In genomic region chr1:163197022-163197421, GRCh38 we compare ENCODE assay signal across 18 cellular contexts. TPM values are rescaled to one million over a fixed set of nuclear protein-coding genes. Genes with fewer than 3 reads are reported as not detected.
A peak's percentile ranks its signal among the peaks of the same experiment; 100 is the strongest.
DNase-seq lines count a peak whose midpoint lies in the region; ATAC-seq, FAIRE-seq and TF ChIP-seq lines count a peak whose summit lies in the region.
"Had no signal": no experiment of that assay in that cellular context is flagged by ENCODE, and none has a peak within 500 bp of the region (broad histone marks: within the 10 kb centered on the region; RNA-seq: fewer than 3 reads in every experiment).

No MANE protein-coding gene starts in this region.

- H3K14ac ChIP-seq in IMR-90 (replicated peaks; ENCODE audit: low read depth, low read length): no peak overlapping the region
- no peak overlapping the region for H3K14ac ChIP-seq in neuronal stem cell (ENCODE audit: low read length)

- H2AK9ac ChIP-seq in IMR-90 (replicated peaks; ENCODE audit: low read depth, low read length, poor library complexity): peak overlapping the region; percentile 43

- H4K5ac ChIP-seq in IMR-90 (ENCODE audit: low read depth, low read length): no peak overlapping the region

- H2BK120ac ChIP-seq in IMR-90 (ENCODE audit: low read depth, low read length) (no peak overlapping the region), neuronal stem cell (ENCODE audit: low read depth, low read length) (peak overlapping the region; percentile 5)

- no peak overlapping the region for H2AFZ ChIP-seq in IMR-90 (replicated peaks; ENCODE audit: low read length, poor library complexity)
- H2AFZ ChIP-seq in neuronal stem cell (ENCODE audit: low read length): no peak overlapping the region
- H2AFZ ChIP-seq: GM23338 had no signal

- H3K79me1 ChIP-seq in IMR-90 (ENCODE audit: low read depth in 1 of 2, low read length in 2 of 2): no peaks in the 10 kb centered on the region
- no peaks in the 10 kb centered on the region for H3K79me1 ChIP-seq in neuronal stem cell (ENCODE audit: low read depth, low read length)

- H2BK5ac ChIP-seq in IMR-90 (ENCODE audit: low read depth, low read length, poor library complexity, severe bottlenecking) (no peak overlapping the region), neuronal stem cell (ENCODE audit: low read length) (no peak overlapping the region)

- dilution Hi-C loops in IMR-90 (cut with HindIII; ENCODE audit: low sequenced_read_pairs, unreplicated experiment): no loop called here

- H3K56ac ChIP-seq in IMR-90 (ENCODE audit: extremely low read depth, insufficient read depth, low read length): no peak overlapping the region

- H2BK20ac ChIP-seq in IMR-90 (ENCODE audit: low read depth, low read length): no peak overlapping the region

- H3K23ac ChIP-seq in IMR-90 (ENCODE audit: low read depth, low read length) (no peak overlapping the region), neuronal stem cell (ENCODE audit: low read depth, low read length, poor library complexity) (no peak overlapping the region)

- no peak overlapping the region for H3K4me2 ChIP-seq in IMR-90 (ENCODE audit: low read depth, low read length)
- H3K4me2 ChIP-seq in neuronal stem cell (ENCODE audit: insufficient read depth, low read length, poor library complexity, severe bottlenecking): no peak overlapping the region
- H3K4me2 ChIP-seq: GM23338 had no signal

- 0 out of 2 replicates have a peak, but pooled peaks cover 3% of the 10 kb centered on the region for H3K9me1 ChIP-seq in IMR-90 (ENCODE audit: insufficient read depth, low read length)

- no peak for ATAC-seq in IMR-90 (ENCODE audit: low read depth)
- ATAC-seq: GM23338, PC-3 had no signal

- no peaks in the 10 kb centered on the region for H4K20me1 ChIP-seq in IMR-90 (ENCODE audit: insufficient read depth, low read length)

- H4K8ac ChIP-seq in IMR-90 (ENCODE audit: low read depth in 2 of 2, low read length in 2 of 2) (no peak overlapping the region), neuronal stem cell (ENCODE audit: low read depth, low read length) (peak overlapping the region; percentile 75)

- H3K27me3 ChIP-seq in BE2C: no peaks in the 10 kb centered on the region
- H3K27me3 ChIP-seq in IMR-90 (ENCODE audit: control insufficient read depth, insufficient read depth, low read length): no peaks in the 10 kb centered on the region
- no peaks in the 10 kb centered on the region for H3K27me3 ChIP-seq in ascending aorta
- no peaks in the 10 kb centered on the region for H3K27me3 ChIP-seq in neuronal stem cell (ENCODE audit: control insufficient read depth in 3 of 3, insufficient read depth in 3 of 3, low read depth in 1 of 3, low read length in 3 of 3)

- H3K4ac ChIP-seq in IMR-90 (ENCODE audit: low read depth, low read length): no peak overlapping the region
- H3K4ac ChIP-seq in neuronal stem cell (ENCODE audit: low read length): no peak overlapping the region

- H3K36me3 ChIP-seq in BE2C (peaks cover 53% of the 10 kb centered on the region), IMR-90 (ENCODE audit: control insufficient read depth, insufficient read depth, low read length) (no peaks in the 10 kb centered on the region), ascending aorta (no peaks in the 10 kb centered on the region), neuronal stem cell (replicated peaks in 1 of 2; ENCODE audit: control insufficient read depth in 2 of 2, insufficient read depth in 2 of 2, low read length in 2 of 2) (no peaks in the 10 kb centered on the region)

- intact Hi-C loops in IMR-90 (cut with micrococcal nuclease) (no loop called here), ascending aorta (cut with DNase I) (no loop called here)

- TF ChIP-seq CTCF in BE2C (IDR thresholded peaks at IDR 0.05; ENCODE audit: low read depth, low read length) (no peak), IMR-90 (conservative IDR thresholded peaks at IDR 0.05; ENCODE audit: low read depth, low read length) (no peak), ascending aorta (IDR thresholded peaks at IDR 0.05) (no peak), D721Med (IDR thresholded peaks at IDR 0.05; ENCODE audit: insufficient read depth, missing control alignments) (no peak)

- no peak overlapping the region for H2AK5ac ChIP-seq in IMR-90 (ENCODE audit: low read depth, low read length)
- peak overlapping the region; percentile 65 for H2AK5ac ChIP-seq in neuronal stem cell (ENCODE audit: low read depth, low read length)

- no TSS peak for BruUV-seq in IMR-90 (replicated peaks; lab: Mats Ljungman, UMichigan)

- H2BK15ac ChIP-seq in IMR-90 (ENCODE audit: low read depth, low read length): no peak overlapping the region
- no peak overlapping the region for H2BK15ac ChIP-seq in neuronal stem cell (ENCODE audit: low read length)

- H4K91ac ChIP-seq in IMR-90 (ENCODE audit: insufficient read depth, low read depth, low read length): no peak overlapping the region
- no peak overlapping the region for H4K91ac ChIP-seq in neuronal stem cell (ENCODE audit: low read depth, low read length, poor library complexity)

- H3K9ac ChIP-seq in IMR-90 (ENCODE audit: low read depth, low read length) (no peak overlapping the region), neuronal stem cell (ENCODE audit: low read depth, low read length, poor library complexity) (no peak overlapping the region)

- CTCF ChIA-PET in IMR-90 (lab: Yijun Ruan, JAX): interaction anchor here (0.7 kb wide), 1 partner anchor 102 kb away, joined by 3 read pairs; no protein-coding TSS in a partner anchor

- no peak for TF ChIP-seq RAD21 in IMR-90 (IDR thresholded peaks at IDR 0.05; ENCODE audit: low read length)

- H3K9me3 ChIP-seq in BE2C (no peaks in the 10 kb centered on the region), IMR-90 (ENCODE audit: control insufficient read depth, insufficient read depth, low read length) (no peaks in the 10 kb centered on the region), ascending aorta (no peaks in the 10 kb centered on the region), neuronal stem cell (replicated peaks in 1 of 2; ENCODE audit: control insufficient read depth in 2 of 2, insufficient read depth in 1 of 2, low read depth in 1 of 2, low read length in 2 of 2) (no peaks in the 10 kb centered on the region)

- no peak for FAIRE-seq in D721Med (lab: Jason Lieb, UNC)
- FAIRE-seq: HTR-8/SVneo had no signal

- no peak overlapping the region for H3K27ac ChIP-seq in IMR-90 (ENCODE audit: insufficient read depth, low read length)
- H3K27ac ChIP-seq in ascending aorta: peak overlapping the region; percentile 65 to 83
- no peak overlapping the region for H3K27ac ChIP-seq in neuronal stem cell (replicated peaks; ENCODE audit: low read length)
- H3K27ac ChIP-seq: HL-60, RWPE1 had no signal

- no peak overlapping the region for H2BK12ac ChIP-seq in neuronal stem cell (ENCODE audit: low read length)

- 100% methylated on average over 2 of the region's 4 CpGs; no CpG with 5 or more reads in 1 of the 2 experiments for WGBS in IMR-90 (ENCODE audit: extremely low coverage in 2 of 2, insufficient read length in 1 of 2), 2 experiments
- no CpG with 5 or more reads among the region's 4 CpGs for WGBS in neuronal stem cell (ENCODE audit: extremely low coverage in 2 of 2, insufficient read length in 2 of 2, insufficient replicate concordance in 1 of 2), 2 donors

- TF ChIP-seq POLR2A in IMR-90 (IDR thresholded peaks at IDR 0.05; ENCODE audit: low read depth, low read length): no peak

- POLR2A ChIA-PET in IMR-90 (lab: Charles Lee; ENCODE audit: unreplicated experiment): no interaction called here

- in situ Hi-C loops in IMR-90 (cut with MboI; ENCODE audit: low sequenced_read_pairs): no loop called here

- peaks cover 35% of the 10 kb centered on the region for H3K4me1 ChIP-seq in BE2C
- H3K4me1 ChIP-seq in IMR-90 (ENCODE audit: control insufficient read depth, insufficient read depth, low read length): 0 out of 2 replicates have a peak, but pooled peaks cover 2% of the 10 kb centered on the region
- H3K4me1 ChIP-seq in ascending aorta: peaks cover 0 to 27% of the 10 kb centered on the region in 2 donors
- peaks cover 1 to 2% of the 10 kb centered on the region in 2 donors for H3K4me1 ChIP-seq in neuronal stem cell (ENCODE audit: control insufficient read depth in 2 of 2, insufficient read depth in 1 of 2, low read depth in 1 of 2, low read length in 2 of 2)

- H3K4me3 ChIP-seq in BE2C (ENCODE audit: low read depth, low read length) (peak overlapping the region; percentile 92), IMR-90 (ENCODE audit: insufficient read depth, low read depth, low read length) (no peak overlapping the region), ascending aorta (peak overlapping the region; percentile 32 to 77), neuronal stem cell (ENCODE audit: low read length in 2 of 2) (no peak overlapping the region)
- H3K4me3 ChIP-seq: GM23338 had no signal

- no peak overlapping the region for H3K18ac ChIP-seq in IMR-90 (ENCODE audit: low read depth, low read length)
- H3K18ac ChIP-seq in neuronal stem cell (ENCODE audit: low read length): peak overlapping the region; percentile 21

- DNase-seq in BE2C (peak; percentile 51), IMR-90 (no peak), ascending aorta (ENCODE audit: low spot score in 2 of 2) (no peak), neuronal stem cell (ENCODE audit: low spot score) (no peak), globus pallidus (ENCODE audit: low spot score) (no peak), NCI-H345 treated with DMSO at 0.1 percent for 48 hours (lab: John Stamatoyannopoulos, UW; ENCODE audit: unreplicated experiment) (no peak), D721Med (ENCODE audit: insufficient read length, low spot score) (no peak)
- DNase-seq: COR-L47, EL, NCI-H1930, NCI-H446 treated with DMSO at 0.1 percent for 48 hours, NCI-H748 treated with DMSO at 0.1 percent for 48 hours, PC-3 had no signal

TF ChIP-seq in IMR-90, 13 proteins besides CTCF, POLR2A, EP300 and RAD21 (continues in another document):
- no peak for TF ChIP-seq ELK1 (IDR thresholded peaks at IDR 0.05; ENCODE audit: borderline replicate concordance, low read depth, low read length)
- no peak for TF ChIP-seq MAFK (IDR thresholded peaks at IDR 0.05; ENCODE audit: low read depth, low read length)
- no peak for TF ChIP-seq BHLHE40 (IDR thresholded peaks at IDR 0.05; ENCODE audit: low read depth, low read length)
- no peak for TF ChIP-seq FOS (IDR thresholded peaks at IDR 0.05; ENCODE audit: low read depth, low read length)

RNA-seq across cellular contexts. Expression of gene RGS5, which starts 5.7 kb away (rescaled TPM):
- polyA plus RNA-seq in BE2C (2012; ENCODE audit: insufficient read depth, insufficient read length, low read depth): 1,339 TPM
- total RNA-seq in IMR-90 (2012; rRNA removed): 14.2 and 40.0 TPM in 2 replicates
- polyA plus RNA-seq in IMR-90 (2012; rRNA removed): 21.4 and 23.7 TPM in 2 replicates
- 8.3 and 11.3 TPM in 2 replicates for polyA plus RNA-seq in IMR-90 (2012; cell fraction: cytosol; rRNA removed)
- 1.8 and 9.9 TPM in 2 replicates for polyA plus RNA-seq in IMR-90 (2012; cell fraction: nucleus; rRNA removed; ENCODE audit: low replicate concordance)
- total RNA-seq in ascending aorta: 732 TPM
- 45.2 TPM for polyA plus RNA-seq in neuronal stem cell (2013, experiment 1 of 2)
- 46.0 TPM for polyA plus RNA-seq in neuronal stem cell (2013, experiment 2 of 2)
- polyA plus RNA-seq: CD14-positive monocyte had no signal

Comparison
In these comparisons a context has a peak if more than half of its experiments do, and no peak if none do; other contexts are left out.
1. H3K4me3 ChIP-seq: peak in BE2C (single experiment) and ascending aorta (2 of 2); none in IMR-90 (single experiment) and neuronal stem cell (0 of 2).
2. H3K27ac ChIP-seq: peak in ascending aorta (2 of 2); none in IMR-90 (single experiment) and neuronal stem cell (single experiment).
3. RNA of gene RGS5, which starts 5.7 kb away (total RNA-seq): 732 TPM in ascending aorta (single experiment); 14.2 to 40.0 TPM in IMR-90; every median in the first group is over 10 times any median in the second.